Comparison of ENCODE assay signal across 1 cellular context in the genomic region with DNA sequence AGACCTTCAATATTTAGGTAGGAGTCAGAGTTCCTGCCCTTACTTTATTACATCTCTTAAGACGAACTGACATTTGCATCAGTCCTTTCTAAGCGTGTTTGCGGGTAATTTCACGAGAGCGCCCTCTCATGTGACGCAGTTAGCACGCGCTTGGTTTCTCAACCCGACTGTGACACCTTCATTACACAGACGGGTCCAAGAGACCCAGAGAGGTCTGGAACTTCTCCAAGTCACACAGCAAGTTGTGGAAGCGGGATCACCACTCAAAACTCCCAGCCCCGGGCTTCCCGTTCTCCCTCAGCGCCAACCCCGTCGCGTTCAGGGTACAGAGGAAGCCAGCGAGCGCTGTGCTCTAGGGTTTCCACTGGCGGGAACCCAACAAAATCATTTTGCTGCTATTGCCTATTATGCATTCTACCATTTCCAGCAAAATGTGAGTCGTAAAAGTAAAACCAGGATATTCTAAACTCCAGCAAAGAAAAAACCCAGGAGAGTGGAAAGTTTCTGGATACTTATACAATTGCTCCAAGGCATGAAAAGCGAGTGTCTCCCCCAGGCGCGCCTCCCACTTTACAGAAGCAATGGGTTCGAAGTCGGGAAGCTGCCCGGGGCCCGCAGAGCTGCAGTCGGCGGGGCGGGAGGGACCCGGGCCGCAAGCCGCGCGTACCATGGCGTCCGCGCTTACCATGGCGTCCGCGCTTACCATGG.
TF ChIP-seq lines count a peak whose summit lies in the region.

No MANE protein-coding gene starts in this region.

TF ChIP-seq in A549, 52 proteins besides CTCF, POLR2A, EP300 and RAD21 (continued from another document):
- TF ChIP-seq, protein P1, sequence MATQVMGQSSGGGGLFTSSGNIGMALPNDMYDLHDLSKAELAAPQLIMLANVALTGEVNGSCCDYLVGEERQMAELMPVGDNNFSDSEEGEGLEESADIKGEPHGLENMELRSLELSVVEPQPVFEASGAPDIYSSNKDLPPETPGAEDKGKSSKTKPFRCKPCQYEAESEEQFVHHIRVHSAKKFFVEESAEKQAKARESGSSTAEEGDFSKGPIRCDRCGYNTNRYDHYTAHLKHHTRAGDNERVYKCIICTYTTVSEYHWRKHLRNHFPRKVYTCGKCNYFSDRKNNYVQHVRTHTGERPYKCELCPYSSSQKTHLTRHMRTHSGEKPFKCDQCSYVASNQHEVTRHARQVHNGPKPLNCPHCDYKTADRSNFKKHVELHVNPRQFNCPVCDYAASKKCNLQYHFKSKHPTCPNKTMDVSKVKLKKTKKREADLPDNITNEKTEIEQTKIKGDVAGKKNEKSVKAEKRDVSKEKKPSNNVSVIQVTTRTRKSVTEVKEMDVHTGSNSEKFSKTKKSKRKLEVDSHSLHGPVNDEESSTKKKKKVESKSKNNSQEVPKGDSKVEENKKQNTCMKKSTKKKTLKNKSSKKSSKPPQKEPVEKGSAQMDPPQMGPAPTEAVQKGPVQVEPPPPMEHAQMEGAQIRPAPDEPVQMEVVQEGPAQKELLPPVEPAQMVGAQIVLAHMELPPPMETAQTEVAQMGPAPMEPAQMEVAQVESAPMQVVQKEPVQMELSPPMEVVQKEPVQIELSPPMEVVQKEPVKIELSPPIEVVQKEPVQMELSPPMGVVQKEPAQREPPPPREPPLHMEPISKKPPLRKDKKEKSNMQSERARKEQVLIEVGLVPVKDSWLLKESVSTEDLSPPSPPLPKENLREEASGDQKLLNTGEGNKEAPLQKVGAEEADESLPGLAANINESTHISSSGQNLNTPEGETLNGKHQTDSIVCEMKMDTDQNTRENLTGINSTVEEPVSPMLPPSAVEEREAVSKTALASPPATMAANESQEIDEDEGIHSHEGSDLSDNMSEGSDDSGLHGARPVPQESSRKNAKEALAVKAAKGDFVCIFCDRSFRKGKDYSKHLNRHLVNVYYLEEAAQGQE (IDR thresholded peaks at IDR 0.05), result no peak
- TF ChIP-seq, protein P2, sequence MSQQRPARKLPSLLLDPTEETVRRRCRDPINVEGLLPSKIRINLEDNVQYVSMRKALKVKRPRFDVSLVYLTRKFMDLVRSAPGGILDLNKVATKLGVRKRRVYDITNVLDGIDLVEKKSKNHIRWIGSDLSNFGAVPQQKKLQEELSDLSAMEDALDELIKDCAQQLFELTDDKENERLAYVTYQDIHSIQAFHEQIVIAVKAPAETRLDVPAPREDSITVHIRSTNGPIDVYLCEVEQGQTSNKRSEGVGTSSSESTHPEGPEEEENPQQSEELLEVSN (IDR thresholded peaks at IDR 0.05; ENCODE audit: borderline replicate concordance, low read depth), result peak; percentile 34; the same call in 1 of the 2 replicates
- TF ChIP-seq, protein P3, sequence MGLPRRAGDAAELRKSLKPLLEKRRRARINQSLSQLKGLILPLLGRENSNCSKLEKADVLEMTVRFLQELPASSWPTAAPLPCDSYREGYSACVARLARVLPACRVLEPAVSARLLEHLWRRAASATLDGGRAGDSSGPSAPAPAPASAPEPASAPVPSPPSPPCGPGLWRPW (IDR thresholded peaks at IDR 0.05), result no peak
- no peak for TF ChIP-seq ZNF302 (CRISPR knock-in tag; IDR thresholded peaks at IDR 0.05)
- no peak for TF ChIP-seq HOXB5 (CRISPR knock-in tag; IDR thresholded peaks at IDR 0.05)
- TF ChIP-seq CHD4 (IDR thresholded peaks at IDR 0.05; ENCODE audit: borderline replicate concordance), result no peak
- no peak for TF ChIP-seq BHLHE40 (IDR thresholded peaks at IDR 0.05; ENCODE audit: low read depth, low read length)
- TF ChIP-seq HOXA7 (CRISPR knock-in tag; IDR thresholded peaks at IDR 0.05), result no peak
- TF ChIP-seq, protein P4, sequence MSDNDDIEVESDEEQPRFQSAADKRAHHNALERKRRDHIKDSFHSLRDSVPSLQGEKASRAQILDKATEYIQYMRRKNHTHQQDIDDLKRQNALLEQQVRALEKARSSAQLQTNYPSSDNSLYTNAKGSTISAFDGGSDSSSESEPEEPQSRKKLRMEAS (IDR thresholded peaks at IDR 0.05), result peak; percentile 65
- TF ChIP-seq, protein P5, sequence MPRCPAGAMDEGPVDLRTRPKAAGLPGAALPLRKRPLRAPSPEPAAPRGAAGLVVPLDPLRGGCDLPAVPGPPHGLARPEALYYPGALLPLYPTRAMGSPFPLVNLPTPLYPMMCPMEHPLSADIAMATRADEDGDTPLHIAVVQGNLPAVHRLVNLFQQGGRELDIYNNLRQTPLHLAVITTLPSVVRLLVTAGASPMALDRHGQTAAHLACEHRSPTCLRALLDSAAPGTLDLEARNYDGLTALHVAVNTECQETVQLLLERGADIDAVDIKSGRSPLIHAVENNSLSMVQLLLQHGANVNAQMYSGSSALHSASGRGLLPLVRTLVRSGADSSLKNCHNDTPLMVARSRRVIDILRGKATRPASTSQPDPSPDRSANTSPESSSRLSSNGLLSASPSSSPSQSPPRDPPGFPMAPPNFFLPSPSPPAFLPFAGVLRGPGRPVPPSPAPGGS (IDR thresholded peaks at IDR 0.05), result no peak
- no peak for TF ChIP-seq FOXS1 (CRISPR knock-in tag; IDR thresholded peaks at IDR 0.05)
- TF ChIP-seq ZSCAN20 (CRISPR knock-in tag; IDR thresholded peaks at IDR 0.05), result no peak
- TF ChIP-seq ZC3H11A (IDR thresholded peaks at IDR 0.05), result no peak
- no peak for TF ChIP-seq TP53 (CRISPR knock-in tag; IDR thresholded peaks at IDR 0.05)
- TF ChIP-seq GATA3 (IDR thresholded peaks at IDR 0.05; ENCODE audit: borderline replicate concordance), result no peak
